ENCODE assay signal across 20 cellular contexts in genomic region chr6:154749341-154749740, GRCh38.
"Had no signal": no experiment of that assay in that cellular context is flagged by ENCODE, and none has a peak within 500 bp of the region (broad histone marks: within the 10 kb centered on the region; RNA-seq: fewer than 3 reads in every experiment).

No MANE protein-coding gene starts in this region.

- H3K9me3 ChIP-seq: body of pancreas, heart right ventricle, neutrophil, right atrium auricular region, upper lobe of left lung had no signal

- H3K9me3 Mint-ChIP-seq: activated T-helper 1 cell treated with anti-CD3 and anti-CD28 coated beads, Interleukin-12 subunit alpha, Interleukin-12 subunit beta, Interleukin-2, Interleukin-4 antibody, amounts not matched to agents 30 ng/mL and 10 ng/mL and 1 ng/mL, durations not matched to agents 14 hours and 24 hours and 36 hours; stimulated activated naive B cell treated with anti-CD40 and anti-IgM and Interleukin-4, amounts not matched to agents 10 μg/mL and 1 μg/mL and 100 μg/mL, for 72 hours had no signal

- H3K4me2 ChIP-seq: smooth muscle cell had no signal

- ATAC-seq: activated CD4-positive, alpha-beta T cell treated with anti-CD3 and anti-CD28 coated beads for 36 hours; body of pancreas; left ventricle myocardium superior; stimulated activated naive B cell treated with anti-CD40 and anti-IgM and Interleukin-4, amounts not matched to agents 10 μg/mL and 1 μg/mL and 100 μg/mL, for 72 hours had no signal

- H3K27me3 Mint-ChIP-seq: activated CD4-positive, alpha-beta memory T cell treated with anti-CD3 and anti-CD28 coated beads, Interleukin-2, amount 10 ng/mL, durations not matched to agents 7 days and 5 days; activated CD4-positive, alpha-beta T cell treated with anti-CD3 and anti-CD28 coated beads for 36 hours; stimulated activated naive B cell treated with anti-CD40 and anti-IgM and Interleukin-4, amounts not matched to agents 10 μg/mL and 1 μg/mL and 100 μg/mL, for 72 hours had no signal

- DNase-seq: activated CD4-positive, alpha-beta memory T cell treated with anti-CD3 and anti-CD28 coated beads, Interleukin-2, amount 10 ng/mL, durations not matched to agents 7 days and 5 days; activated CD4-positive, alpha-beta T cell treated with anti-CD3 and anti-CD28 coated beads for 36 hours; activated CD8-positive, alpha-beta memory T cell treated with anti-CD3 and anti-CD28 coated beads, Interleukin-2, amount 50 U/mL, for 4 hours; activated naive CD4-positive, alpha-beta T cell treated with Interleukin-2 at 50 U/mL for 16 hours; body of pancreas; central memory CD4-positive, alpha-beta T cell; cortex of kidney; effector CD8-positive, alpha-beta T cell; heart right ventricle; islet precursor cell; left ventricle myocardium superior; stimulated activated naive B cell treated with anti-CD40 and anti-IgM and Interleukin-4, amounts not matched to agents 10 μg/mL and 1 μg/mL and 100 μg/mL, for 72 hours; T-helper 1 cell; upper lobe of left lung; WERI-Rb-1 had no signal

- H3K27ac Mint-ChIP-seq: activated CD4-positive, alpha-beta memory T cell treated with anti-CD3 and anti-CD28 coated beads, Interleukin-2, amount 10 ng/mL, durations not matched to agents 7 days and 5 days; activated CD4-positive, alpha-beta T cell treated with anti-CD3 and anti-CD28 coated beads for 36 hours; activated T-helper 1 cell treated with anti-CD3 and anti-CD28 coated beads, Interleukin-12 subunit alpha, Interleukin-12 subunit beta, Interleukin-2, Interleukin-4 antibody, amounts not matched to agents 30 ng/mL and 10 ng/mL and 1 ng/mL, durations not matched to agents 14 hours and 24 hours and 36 hours; stimulated activated naive B cell treated with anti-CD40 and anti-IgM and Interleukin-4, amounts not matched to agents 10 μg/mL and 1 μg/mL and 100 μg/mL, for 72 hours had no signal

- H3K36me3 ChIP-seq: heart right ventricle, neutrophil, right atrium auricular region, upper lobe of left lung had no signal

- H3K27ac ChIP-seq: body of pancreas, heart right ventricle, right atrium auricular region, upper lobe of left lung, WERI-Rb-1 had no signal

- H3K4me3 ChIP-seq: body of pancreas, heart right ventricle, right atrium auricular region, smooth muscle cell, upper lobe of left lung had no signal

- H3K4me3 Mint-ChIP-seq: activated CD4-positive, alpha-beta memory T cell treated with anti-CD3 and anti-CD28 coated beads, Interleukin-2, amount 10 ng/mL, durations not matched to agents 7 days and 5 days; activated CD4-positive, alpha-beta T cell treated with anti-CD3 and anti-CD28 coated beads for 36 hours; activated T-helper 1 cell treated with anti-CD3 and anti-CD28 coated beads, Interleukin-12 subunit alpha, Interleukin-12 subunit beta, Interleukin-2, Interleukin-4 antibody, amounts not matched to agents 30 ng/mL and 10 ng/mL and 1 ng/mL, durations not matched to agents 14 hours and 24 hours and 36 hours; stimulated activated naive B cell treated with anti-CD40 and anti-IgM and Interleukin-4, amounts not matched to agents 10 μg/mL and 1 μg/mL and 100 μg/mL, for 72 hours had no signal

- FAIRE-seq: frontal cortex had no signal

- H3K27me3 ChIP-seq: body of pancreas, heart right ventricle, neutrophil, right atrium auricular region, upper lobe of left lung had no signal
